Comparison of ENCODE assay signal across 9 cellular contexts in the genomic region with DNA sequence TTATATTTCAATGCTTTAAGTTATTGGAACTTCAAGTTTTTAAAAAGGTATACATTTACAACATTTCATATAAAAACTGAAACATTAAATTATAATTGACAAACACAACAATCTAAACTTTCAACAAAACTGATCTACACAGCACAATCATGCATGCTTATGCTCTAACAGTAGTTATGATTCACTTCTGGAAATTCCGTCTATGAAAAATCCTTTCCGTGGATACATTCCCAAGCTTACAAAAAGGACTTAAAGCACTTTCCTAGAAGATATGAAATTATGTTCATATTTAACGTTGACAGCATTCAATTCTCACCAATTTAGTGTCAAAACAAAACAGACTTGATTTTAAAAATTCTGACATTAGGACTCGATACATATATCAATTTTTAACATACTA. TPM values are rescaled to one million over a fixed set of nuclear protein-coding genes. Genes with fewer than 3 reads are reported as not detected.
DNase-seq lines count a peak whose midpoint lies in the region; ATAC-seq and TF ChIP-seq lines count a peak whose summit lies in the region.
"Had no signal": no experiment of that assay in that cellular context is flagged by ENCODE, and none has a peak within 500 bp of the region (broad histone marks: within the 10 kb centered on the region; RNA-seq: fewer than 3 reads in every experiment).

No MANE protein-coding gene starts in this region.

- H3K4me3 ChIP-seq in AG10803 (ENCODE audit: low read length), result peak overlapping the region; percentile 99
- H3K4me3 ChIP-seq in Karpas-422 (ENCODE audit: low read length), result no peak overlapping the region
- H3K4me3 ChIP-seq in cardiac fibroblast (replicated peaks in 1 of 2; ENCODE audit: low read depth in 2 of 2, low read length in 2 of 2), result peak overlapping the region; percentile 47 to 100
- no peak overlapping the region for H3K4me3 ChIP-seq in muscle layer of colon (ENCODE audit: low read depth in 1 of 2, low read length in 2 of 2)

- H3K4me1 ChIP-seq in Karpas-422 (ENCODE audit: low read length) (peaks cover 45% of the 10 kb centered on the region), muscle layer of colon (ENCODE audit: insufficient read depth, low read length) (peaks cover 55% of the 10 kb centered on the region)

- H3K27me3 ChIP-seq in Karpas-422 (ENCODE audit: low read length), result no peaks in the 10 kb centered on the region
- H3K27me3 ChIP-seq in muscle layer of colon (ENCODE audit: control insufficient read depth in 1 of 2, insufficient read depth in 2 of 2, low read length in 2 of 2), result no peaks in the 10 kb centered on the region

- intact Hi-C loops in posterior vena cava (cut with DNase I), result no loop called here

- H4K20me1 ChIP-seq in Karpas-422 (ENCODE audit: insufficient read depth, low read depth, low read length), result peaks cover 77% of the 10 kb centered on the region

- no peak for DNase-seq in AG10803 (ENCODE audit: low read depth)
- no peak for DNase-seq in Karpas-422
- peak in 1 of 2 donors; percentile 58 for DNase-seq in cardiac fibroblast (ENCODE audit: low read depth in 2 of 2)
- DNase-seq in NCI-H1092 treated with DMSO at 0.1 percent for 48 hours (lab: John Stamatoyannopoulos, UW), result no peak
- DNase-seq in stimulated activated naive CD4-positive, alpha-beta T cell treated with Interleukin-2 at 50 U/mL for 16 hours (lab: John Stamatoyannopoulos, UW), result no peak
- no peak for DNase-seq in posterior vena cava (ENCODE audit: low spot score)
- DNase-seq: effector memory CD4-positive, alpha-beta T cell had no signal

- no peak for TF ChIP-seq CTCF in AG10803 (conservative IDR thresholded peaks at IDR 0.05; ENCODE audit: low read length)
- TF ChIP-seq CTCF in cardiac fibroblast (IDR thresholded peaks at IDR 0.05; ENCODE audit: low read depth, low read length), result no peak

- H3K36me3 ChIP-seq in Karpas-422 (ENCODE audit: insufficient read depth, low read length) (peaks cover 82% of the 10 kb centered on the region), muscle layer of colon (ENCODE audit: insufficient read depth, low read length) (peaks cover 66% of the 10 kb centered on the region)

- H3K79me2 ChIP-seq in Karpas-422 (ENCODE audit: low read length), result peaks cover 70% of the 10 kb centered on the region

- H3K9me3 ChIP-seq in Karpas-422 (ENCODE audit: low read length), result no peaks in the 10 kb centered on the region
- no peaks in the 10 kb centered on the region for H3K9me3 ChIP-seq in muscle layer of colon (ENCODE audit: low read length)

- H3K9ac ChIP-seq in Karpas-422 (ENCODE audit: low read length), result no peak overlapping the region
- peak overlapping the region; percentile 24 for H3K9ac ChIP-seq in muscle layer of colon (ENCODE audit: low read length)

- peak overlapping the region; percentile 88 for H3K4me2 ChIP-seq in Karpas-422 (ENCODE audit: low read depth, low read length, poor library complexity, severe bottlenecking)

- ATAC-seq in HG03045 (IDR thresholded peaks at IDR 0.05; ENCODE audit: unreplicated experiment), result no peak

- H3K9me2 ChIP-seq in Karpas-422 (replicated peaks; ENCODE audit: insufficient read depth, low read length), result no peaks in the 10 kb centered on the region

- H2AFZ ChIP-seq in Karpas-422 (ENCODE audit: low read length), result no peak overlapping the region

- no peak overlapping the region for H3K27ac ChIP-seq in Karpas-422 (ENCODE audit: low read length)
- H3K27ac ChIP-seq in muscle layer of colon (ENCODE audit: low read depth, low read length), result peak overlapping the region; percentile 26

RNA-seq across cellular contexts. Expression of a gene that starts 3.7 kb away (rescaled TPM):
- total RNA-seq in Karpas-422 (2014; rRNA removed; shearing (Covaris generic); ENCODE audit: low replicate concordance), result 484 and 580 TPM in 2 replicates
- 100 to 1,000 TPM; 345 to 404 TPM for total RNA-seq in posterior vena cava

Comparison
In these comparisons a context has a peak if more than half of its experiments do, and no peak if none do; other contexts are left out.
1. H3K4me3 ChIP-seq: peak in AG10803 (single experiment) and cardiac fibroblast (2 of 2); none in Karpas-422 (single experiment) and muscle layer of colon (0 of 2).